ENCODE assay signal across 31 cellular contexts in genomic region chr11:108589136-108589535, GRCh38. TPM values are rescaled to one million over a fixed set of nuclear protein-coding genes. Genes with fewer than 3 reads are reported as not detected.
DNase-seq lines count a peak whose midpoint lies in the region; FAIRE-seq and TF ChIP-seq lines count a peak whose summit lies in the region.
"Had no signal": no experiment of that assay in that cellular context is flagged by ENCODE, and none has a peak within 500 bp of the region (broad histone marks: within the 10 kb centered on the region; RNA-seq: fewer than 3 reads in every experiment).

No MANE protein-coding gene starts in this region.

- POLR2A ChIA-PET in endothelial cell of umbilical vein (lab: Charles Lee): no interaction called here

- H3K27ac Mint-ChIP-seq in nephron progenitor cell: peak overlapping the region; percentile 85
- H3K27ac Mint-ChIP-seq: activated CD4-positive, alpha-beta T cell treated with anti-CD3 and anti-CD28 coated beads for 36 hours; activated CD8-positive, alpha-beta T cell treated with anti-CD3 and anti-CD28 coated beads for 36 hours; activated naive CD4-positive, alpha-beta T cell treated with anti-CD3 and anti-CD28 coated beads for 36 hours; activated T-helper 1 cell treated with anti-CD3 and anti-CD28 coated beads, Interleukin-12 subunit alpha, Interleukin-12 subunit beta, Interleukin-2, Interleukin-4 antibody, amounts not matched to agents 30 ng/mL and 10 ng/mL and 1 ng/mL, durations not matched to agents 14 hours and 24 hours and 36 hours; HFFc6; IgD-negative memory B cell; stimulated activated naive CD8-positive, alpha-beta T cell treated with anti-CD3 and anti-CD28 coated beads, Interleukin-15, amount 100 ng/mL, for 72 hours; T-helper 2 cell treated with Interferon-gamma antibody and Interleukin-4, amounts not matched to agents 5 μg/mL and 100 μg/mL, for 36 hours had no signal

- H3K4me1 Mint-ChIP-seq in nephron progenitor cell: peaks cover 40% of the 10 kb centered on the region

- no peaks in the 10 kb centered on the region for H3K9me3 ChIP-seq in endothelial cell of umbilical vein (replicated peaks; ENCODE audit: control insufficient read depth, insufficient read depth, low read length)
- H3K9me3 ChIP-seq: adrenal gland, BE2C, heart right ventricle, prostate gland, thoracic aorta had no signal

- no peaks in the 10 kb centered on the region for H3K36me3 ChIP-seq in endothelial cell of umbilical vein (ENCODE audit: control insufficient read depth in 2 of 2, extremely low read depth in 1 of 2, insufficient read depth in 2 of 2, low read length in 2 of 2)
- H3K36me3 ChIP-seq: adrenal gland, BE2C, heart right ventricle, prostate gland, thoracic aorta had no signal

- peaks cover 4% of the 10 kb centered on the region for H3K9me3 Mint-ChIP-seq in nephron progenitor cell
- H3K9me3 Mint-ChIP-seq: activated CD8-positive, alpha-beta T cell treated with anti-CD3 and anti-CD28 coated beads for 36 hours; activated naive CD4-positive, alpha-beta T cell treated with anti-CD3 and anti-CD28 coated beads for 36 hours; activated T-helper 1 cell treated with anti-CD3 and anti-CD28 coated beads, Interleukin-12 subunit alpha, Interleukin-12 subunit beta, Interleukin-2, Interleukin-4 antibody, amounts not matched to agents 30 ng/mL and 10 ng/mL and 1 ng/mL, durations not matched to agents 14 hours and 24 hours and 36 hours; HFFc6; IgD-negative memory B cell; stimulated activated naive CD8-positive, alpha-beta T cell treated with anti-CD3 and anti-CD28 coated beads, Interleukin-15, amount 100 ng/mL, for 72 hours; T-helper 2 cell treated with Interferon-gamma antibody and Interleukin-4, amounts not matched to agents 5 μg/mL and 100 μg/mL, for 36 hours had no signal

- peaks cover 3% of the 10 kb centered on the region for H3K4me1 ChIP-seq in endothelial cell of umbilical vein (ENCODE audit: control insufficient read depth, extremely low read depth, insufficient read depth, low read length)
- H3K4me1 ChIP-seq: BE2C, prostate gland had no signal

- no peak overlapping the region for H3K27ac ChIP-seq in endothelial cell of umbilical vein (ENCODE audit: insufficient read depth, low read depth, low read length)
- H3K27ac ChIP-seq: adrenal gland, heart right ventricle, PC-9, prostate gland, thoracic aorta had no signal

- CTCF ChIA-PET in endothelial cell of umbilical vein (lab: Charles Lee): interaction anchor here (1.5 to 1.6 kb wide), 2 partner anchors 19 to 60 kb away, joined by 4 to 5 read pairs; no protein-coding TSS in a partner anchor

- dilution Hi-C loops in endothelial cell of umbilical vein (cut with MboI; ENCODE audit: extremely low pct_ligation_motif_present, low sequenced_read_pairs): no loop called here

- H3K27me3 ChIP-seq in endothelial cell of umbilical vein (ENCODE audit: control insufficient read depth in 2 of 2, insufficient read depth in 2 of 2, low read length in 2 of 2): peaks cover 14 to 17% of the 10 kb centered on the region in 2 experiments
- H3K27me3 ChIP-seq: adrenal gland had no signal

- no peaks in the 10 kb centered on the region for H3K36me3 Mint-ChIP-seq in nephron progenitor cell (ENCODE audit: low read depth)

- TF ChIP-seq CTCF in endothelial cell of umbilical vein (IDR thresholded peaks at IDR 0.05; ENCODE audit: extremely low read depth in 1 of 2, insufficient read depth in 1 of 2, low read depth in 1 of 2, low read length in 2 of 2): no peak
- TF ChIP-seq CTCF in nephron progenitor cell (IDR thresholded peaks at IDR 0.05): no peak

- no peaks in the 10 kb centered on the region for H3K9me1 ChIP-seq in endothelial cell of umbilical vein (replicated peaks; ENCODE audit: control insufficient read depth, extremely low read depth, insufficient read depth, low read length)

- in situ Hi-C loops in G401 (cut with HindIII; ENCODE audit: low sequenced_read_pairs): no loop called here

- no peak overlapping the region for H3K4me3 ChIP-seq in endothelial cell of umbilical vein (replicated peaks in 1 of 3; ENCODE audit: insufficient read depth in 1 of 3, low read depth in 1 of 3, low read length in 3 of 3)
- H3K4me3 ChIP-seq: adrenal gland, heart right ventricle, PC-9, prostate gland, thoracic aorta had no signal

- DNase-seq in G401 (ENCODE audit: low spot score) (peak; percentile 5), NCI-H69 (lab: John Stamatoyannopoulos, UW) (peak; percentile 34), endothelial cell of umbilical vein (ENCODE audit: low read depth, low spot score) (no peak), nephron progenitor cell (no peak), GF-D8 (lab: John Stamatoyannopoulos, UW) (no peak), EL (no peak), DMS79 (lab: John Stamatoyannopoulos, UW) (no peak)
- no peak for DNase-seq in stimulated activated CD4-positive, alpha-beta T cell treated with anti-CD3 and anti-CD28 coated beads, Interleukin-4, amount 100 ng/mL, for 4 hours
- DNase-seq: ACHN; activated CD4-positive, alpha-beta T cell treated with anti-CD3 and anti-CD28 coated beads for 36 hours; activated CD8-positive, alpha-beta memory T cell treated with anti-CD3 and anti-CD28 coated beads, Interleukin-2, amount 50 U/mL, for 48 hours; activated CD8-positive, alpha-beta T cell treated with anti-CD3 and anti-CD28 coated beads for 36 hours; activated naive CD4-positive, alpha-beta T cell treated with anti-CD3 and anti-CD28 coated beads for 36 hours; adrenal gland; BE2C; CD8-positive, alpha-beta memory T cell; foreskin melanocyte; GOT3; heart right ventricle; HFFc6; NCI-H1092; NCI-H1694; NCI-H2171; NCI-H524; PC-9; stimulated activated naive CD8-positive, alpha-beta T cell treated with anti-CD3 and anti-CD28 coated beads, Interleukin-15, amount 100 ng/mL, for 72 hours had no signal

- H4K20me1 ChIP-seq in endothelial cell of umbilical vein (replicated peaks; ENCODE audit: control insufficient read depth, extremely low read depth, insufficient read depth, low read length): no peaks in the 10 kb centered on the region

- intact Hi-C loops in endothelial cell of umbilical vein (cut with micrococcal nuclease): no loop called here

- TF ChIP-seq POLR2A in endothelial cell of umbilical vein (IDR thresholded peaks at IDR 0.05; ENCODE audit: low read depth, low read length): no peak

- H3K9ac ChIP-seq in endothelial cell of umbilical vein (replicated peaks; ENCODE audit: extremely low read depth, insufficient read depth, low read length): no peak overlapping the region

- no TSS peak for BruUV-seq in endothelial cell of umbilical vein (replicated peaks; lab: Mats Ljungman, UMichigan)

- no peaks in the 10 kb centered on the region for H3K79me2 ChIP-seq in endothelial cell of umbilical vein (ENCODE audit: control insufficient read depth, insufficient read depth, low read length)

- peaks cover 36% of the 10 kb centered on the region for H3K27me3 Mint-ChIP-seq in nephron progenitor cell (ENCODE audit: low read depth, poor library complexity)
- H3K27me3 Mint-ChIP-seq: stimulated activated naive CD8-positive, alpha-beta T cell treated with anti-CD3 and anti-CD28 coated beads, Interleukin-15, amount 100 ng/mL, for 72 hours had no signal

- peak overlapping the region; percentile 7 for H2AFZ ChIP-seq in endothelial cell of umbilical vein (ENCODE audit: low read depth, low read length)
- H2AFZ ChIP-seq: PC-9 had no signal

- FAIRE-seq in endothelial cell of umbilical vein (lab: Jason Lieb, UNC): peak; percentile 53

- H3K4me2 ChIP-seq in endothelial cell of umbilical vein (ENCODE audit: insufficient read depth, low read length): no peak overlapping the region
- H3K4me2 ChIP-seq: PC-9 had no signal

- H3K4me3 Mint-ChIP-seq in nephron progenitor cell: no peak overlapping the region
- H3K4me3 Mint-ChIP-seq: activated CD4-positive, alpha-beta T cell treated with anti-CD3 and anti-CD28 coated beads for 36 hours; activated CD8-positive, alpha-beta T cell treated with anti-CD3 and anti-CD28 coated beads for 36 hours; activated naive CD4-positive, alpha-beta T cell treated with anti-CD3 and anti-CD28 coated beads for 36 hours; activated T-helper 1 cell treated with anti-CD3 and anti-CD28 coated beads, Interleukin-12 subunit alpha, Interleukin-12 subunit beta, Interleukin-2, Interleukin-4 antibody, amounts not matched to agents 30 ng/mL and 10 ng/mL and 1 ng/mL, durations not matched to agents 14 hours and 24 hours and 36 hours; CD8-positive, alpha-beta memory T cell; HFFc6; IgD-negative memory B cell; stimulated activated naive CD8-positive, alpha-beta T cell treated with anti-CD3 and anti-CD28 coated beads, Interleukin-15, amount 100 ng/mL, for 72 hours; T-helper 2 cell treated with Interferon-gamma antibody and Interleukin-4, amounts not matched to agents 5 μg/mL and 100 μg/mL, for 36 hours had no signal

TF ChIP-seq in endothelial cell of umbilical vein, 7 proteins besides CTCF, POLR2A, EP300 and RAD21:
- TF ChIP-seq MYC (IDR thresholded peaks at IDR 0.05; ENCODE audit: low read depth, low read length) (no peak), JUN (IDR thresholded peaks at IDR 0.05; ENCODE audit: borderline replicate concordance, insufficient read depth, insufficient read length, low read depth) (no peak), EZH2 (IDR thresholded peaks at IDR 0.05; ENCODE audit: borderline replicate concordance, low read depth, low read length, severe bottlenecking) (no peak), GATA2 (IDR thresholded peaks at IDR 0.05; ENCODE audit: insufficient read depth, insufficient read length, low read depth, low read length) (no peak), POLR2AphosphoS5 (IDR thresholded peaks at IDR 0.05; ENCODE audit: insufficient read depth, low read depth, low read length) (no peak), MAX (IDR thresholded peaks at IDR 0.05; ENCODE audit: insufficient read depth, insufficient read length) (no peak), FOS (IDR thresholded peaks at IDR 0.05; ENCODE audit: borderline replicate concordance, insufficient read depth, low read length) (no peak)

RNA-seq across cellular contexts. Expression of gene EXPH5, which starts 4.4 kb away (rescaled TPM):
- total RNA-seq in G401 (2014; rRNA removed; shearing (Covaris generic)): 3.6 and 6.5 TPM in 2 replicates
- 0.09 TPM in 1 of 2 replicates, not detected in the other for total RNA-seq in endothelial cell of umbilical vein
- polyA plus RNA-seq in endothelial cell of umbilical vein: 0.02 and 0.03 TPM in 2 replicates
- polyA plus RNA-seq in endothelial cell of umbilical vein (2011; cell fraction: cytosol; rRNA removed): 0.01 TPM in 1 of 2 replicates, not detected in the other
- polyA plus RNA-seq in endothelial cell of umbilical vein (2011; cell fraction: nucleus; rRNA removed): 0.03 TPM in 1 of 2 replicates, not detected in the other
- not detected in 2 replicates for polyA plus RNA-seq in endothelial cell of umbilical vein (2012)
- 0.02 and 0.12 TPM in 2 replicates for polyA minus RNA-seq in endothelial cell of umbilical vein
- polyA minus RNA-seq in endothelial cell of umbilical vein (2011; cell fraction: cytosol; rRNA and poly(A)+ RNA removed): 2.3 TPM
- polyA minus RNA-seq in endothelial cell of umbilical vein (2011; cell fraction: nucleus; rRNA and poly(A)+ RNA removed): 0.10 and 0.24 TPM in 2 replicates

Comparison
In these comparisons a context has a peak if more than half of its experiments do, and no peak if none do; other contexts are left out.
1. DNase-seq: peak in G401 (single experiment) and NCI-H69 (single experiment); none in endothelial cell of umbilical vein (single experiment), nephron progenitor cell (single experiment), GF-D8 (single experiment), EL (single experiment), stimulated activated CD4-positive, alpha-beta T cell treated with anti-CD3 and anti-CD28 coated beads, Interleukin-4, amount 100 ng/mL, for 4 hours (0 of 2) and DMS79 (single experiment).